Comparison of ENCODE assay signal across 2 cellular contexts in genomic region chr3:44076221-44076829, GRCh38.
TF ChIP-seq lines count a peak whose summit lies in the region.

No MANE protein-coding gene starts in this region.

TF ChIP-seq in A549, 52 proteins besides CTCF, POLR2A, EP300 and RAD21 (continued from another document):
- no peak for TF ChIP-seq HOXB5 (CRISPR knock-in tag; IDR thresholded peaks at IDR 0.05)
- TF ChIP-seq JUN (IDR thresholded peaks at IDR 0.05): no peak
- TF ChIP-seq RNF2 (IDR thresholded peaks at IDR 0.05; ENCODE audit: borderline replicate concordance, low read depth): no peak
- TF ChIP-seq PBX3 (IDR thresholded peaks at IDR 0.05): no peak
- TF ChIP-seq USF2 (IDR thresholded peaks at IDR 0.05): no peak
- TF ChIP-seq POLR2AphosphoS2 (conservative IDR thresholded peaks at IDR 0.05; ENCODE audit: low read length): no peak
- no peak for TF ChIP-seq ATOH8 (CRISPR knock-in tag; IDR thresholded peaks at IDR 0.05; ENCODE audit: low read depth)
- TF ChIP-seq ZSCAN20 (CRISPR knock-in tag; IDR thresholded peaks at IDR 0.05): no peak
- TF ChIP-seq HOXB13 (CRISPR knock-in tag; IDR thresholded peaks at IDR 0.05; ENCODE audit: low read depth): no peak
TF ChIP-seq in A549: peak in this region for 0.

TF ChIP-seq in GM23338, 12 proteins besides CTCF, POLR2A, EP300 and RAD21 (continued from another document):
- no peak for TF ChIP-seq REST (IDR thresholded peaks at IDR 0.05; ENCODE audit: unreplicated experiment)
TF ChIP-seq in GM23338: peak in this region for 0.
